Comparison of ENCODE assay signal across 16 cellular contexts in the genomic region with DNA sequence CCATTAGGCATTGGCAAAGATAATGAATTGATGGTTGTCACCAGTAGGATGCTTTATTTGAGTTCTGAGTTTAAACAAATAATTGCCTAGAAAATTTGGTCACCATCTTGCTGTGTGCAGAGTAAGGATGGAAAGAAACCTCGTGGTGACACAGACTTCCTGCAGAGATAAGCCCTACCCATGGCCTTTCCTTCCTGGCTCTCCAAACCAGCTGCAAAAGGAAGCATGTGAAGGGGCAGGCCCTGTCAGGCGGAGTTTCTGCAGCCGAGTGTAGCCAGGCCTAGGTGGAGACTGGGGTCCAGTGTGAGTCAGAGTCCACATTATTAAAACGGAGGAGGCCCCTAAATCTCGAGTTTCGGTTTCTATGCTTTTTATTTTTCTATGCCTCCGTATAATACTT.
DNase-seq lines count a peak whose midpoint lies in the region; ATAC-seq, FAIRE-seq and TF ChIP-seq lines count a peak whose summit lies in the region.
"Had no signal": no experiment of that assay in that cellular context is flagged by ENCODE, and none has a peak within 500 bp of the region (broad histone marks: within the 10 kb centered on the region; RNA-seq: fewer than 3 reads in every experiment).

No MANE protein-coding gene starts in this region.

- no peak overlapping the region for H2AFZ ChIP-seq in hepatocyte

- FAIRE-seq in small intestine (lab: Jason Lieb, UNC), result no peak
- FAIRE-seq: colon had no signal

- H3K36me3 ChIP-seq in left ventricle myocardium inferior (peaks cover 65% of the 10 kb centered on the region), small intestine (ENCODE audit: control insufficient read depth in 2 of 2, insufficient read depth in 2 of 2, low read length in 2 of 2) (peaks cover 3 to 15% of the 10 kb centered on the region in 2 donors), hepatocyte (replicated peaks; ENCODE audit: insufficient read depth, low read depth) (no peaks in the 10 kb centered on the region)

- CTCF ChIA-PET in activated CD4-positive, alpha-beta memory T cell treated with anti-CD3 and anti-CD28 coated beads for 36 hours (lab: Charles Lee), result interaction anchor here (0.7 to 1.4 kb wide), 3 partner anchors 12 to 210 kb away, joined by 3 to 4 read pairs (median 4); no protein-coding TSS in a partner anchor

- ATAC-seq in esophagus mucosa (no peak), GM18868 (IDR thresholded peaks at IDR 0.05; ENCODE audit: unreplicated experiment) (no peak)
- ATAC-seq: gastroesophageal sphincter, WTC11 had no signal

- H3K36me3 Mint-ChIP-seq in activated CD4-positive, alpha-beta memory T cell treated with anti-CD3 and anti-CD28 coated beads for 36 hours, result peaks cover 49% of the 10 kb centered on the region

- H3K4me2 ChIP-seq in hepatocyte, result no peak overlapping the region

- no peak overlapping the region for H3K4me3 Mint-ChIP-seq in activated CD4-positive, alpha-beta memory T cell treated with anti-CD3 and anti-CD28 coated beads for 36 hours
- H3K4me3 Mint-ChIP-seq: WTC11 had no signal

- peak overlapping the region; percentile 61 for H3K27ac ChIP-seq in left ventricle myocardium inferior (replicated peaks)
- H3K27ac ChIP-seq in small intestine (ENCODE audit: low read depth in 1 of 2, low read length in 1 of 2), result no peak overlapping the region
- H3K27ac ChIP-seq in hepatocyte, result no peak overlapping the region
- H3K27ac ChIP-seq: sigmoid colon, transverse colon had no signal

- no peak overlapping the region for H3K4me3 ChIP-seq in left ventricle myocardium inferior
- no peak overlapping the region for H3K4me3 ChIP-seq in small intestine (ENCODE audit: low read depth in 1 of 2, low read length in 2 of 2)
- no peak overlapping the region for H3K4me3 ChIP-seq in hepatocyte
- H3K4me3 ChIP-seq: gastroesophageal sphincter, MG63, sigmoid colon, transverse colon had no signal

- H3K79me2 ChIP-seq in hepatocyte, result peaks cover 56% of the 10 kb centered on the region

- intact Hi-C loops in activated CD4-positive, alpha-beta memory T cell treated with anti-CD3 and anti-CD28 coated beads for 36 hours (cut with micrococcal nuclease), result no loop called here
- intact Hi-C loops in left ventricle myocardium inferior (cut with micrococcal nuclease), result no loop called here

- 49 to 60% (median 51%) methylated on average over 7 of the region's 7 CpGs for WGBS in small intestine, 3 donors
- 80% methylated on average over 7 of the region's 7 CpGs for WGBS in hepatocyte (ENCODE audit: low lambda C conversion rate, missing lambda C conversion rate)

- H3K27ac Mint-ChIP-seq in activated CD4-positive, alpha-beta memory T cell treated with anti-CD3 and anti-CD28 coated beads for 36 hours, result no peak overlapping the region

- DNase-seq in activated effector memory CD4-positive, alpha-beta T cell treated with anti-CD3 and anti-CD28 coated beads, Interleukin-2, amount 50 U/mL, for 16 hours, result peak; percentile 70
- DNase-seq in activated effector memory CD4-positive, alpha-beta T cell treated with Interleukin-2 at 50 U/mL for 16 hours, result no peak
- DNase-seq in activated CD4-positive, alpha-beta memory T cell treated with anti-CD3 and anti-CD28 coated beads for 36 hours, result peak; percentile 30
- DNase-seq in left ventricle myocardium inferior, result no peak
- DNase-seq in small intestine, result peak; percentile 27
- no peak for DNase-seq in hepatocyte (ENCODE audit: low spot score)
- DNase-seq: ACHN, EL, MG63, sigmoid colon, transverse colon had no signal

- no peaks in the 10 kb centered on the region for H3K9me3 ChIP-seq in left ventricle myocardium inferior (replicated peaks)
- H3K9me3 ChIP-seq in small intestine (ENCODE audit: control insufficient read depth, low read depth), result no peaks in the 10 kb centered on the region
- no peaks in the 10 kb centered on the region for H3K9me3 ChIP-seq in hepatocyte (ENCODE audit: low read depth)
- H3K9me3 ChIP-seq: gastroesophageal sphincter, MG63, sigmoid colon, transverse colon had no signal

- H3K27me3 Mint-ChIP-seq in activated CD4-positive, alpha-beta memory T cell treated with anti-CD3 and anti-CD28 coated beads for 36 hours, result no peaks in the 10 kb centered on the region

- H3K27me3 ChIP-seq in left ventricle myocardium inferior (ENCODE audit: low read depth) (no peaks in the 10 kb centered on the region), small intestine (ENCODE audit: control insufficient read depth in 2 of 2, insufficient read depth in 2 of 2, low read length in 2 of 2) (no peaks in the 10 kb centered on the region), hepatocyte (no peaks in the 10 kb centered on the region)
- H3K27me3 ChIP-seq: gastroesophageal sphincter, MG63, sigmoid colon, transverse colon had no signal

- no peaks in the 10 kb centered on the region for H3K9me2 ChIP-seq in hepatocyte (replicated peaks; ENCODE audit: insufficient read depth)

- H3K4me1 Mint-ChIP-seq in activated CD4-positive, alpha-beta memory T cell treated with anti-CD3 and anti-CD28 coated beads for 36 hours (ENCODE audit: low read depth), result peaks cover 65% of the 10 kb centered on the region

- TF ChIP-seq CTCF in left ventricle myocardium inferior (IDR thresholded peaks at IDR 0.05; ENCODE audit: borderline replicate concordance) (no peak), hepatocyte (IDR thresholded peaks at IDR 0.05; ENCODE audit: poor library complexity) (no peak)

- peaks cover 6% of the 10 kb centered on the region for H4K20me1 ChIP-seq in hepatocyte (ENCODE audit: insufficient read depth, poor library complexity, severe bottlenecking)

- H3K9me3 Mint-ChIP-seq in activated CD4-positive, alpha-beta memory T cell treated with anti-CD3 and anti-CD28 coated beads for 36 hours, result no peaks in the 10 kb centered on the region

- peaks cover 49% of the 10 kb centered on the region for H3K4me1 ChIP-seq in left ventricle myocardium inferior
- peaks cover 3 to 12% of the 10 kb centered on the region in 2 donors for H3K4me1 ChIP-seq in small intestine (ENCODE audit: control insufficient read depth in 2 of 2, insufficient read depth in 1 of 2, low read depth in 1 of 2, low read length in 1 of 2)
- peaks cover 14% of the 10 kb centered on the region for H3K4me1 ChIP-seq in hepatocyte (ENCODE audit: insufficient read depth)

- POLR2A ChIA-PET in activated CD4-positive, alpha-beta memory T cell treated with anti-CD3 and anti-CD28 coated beads for 36 hours (lab: Charles Lee), result no interaction called here

Comparison
In these comparisons a context has a peak if more than half of its experiments do, and no peak if none do; other contexts are left out.
1. DNase-seq: peak in activated effector memory CD4-positive, alpha-beta T cell treated with anti-CD3 and anti-CD28 coated beads, Interleukin-2, amount 50 U/mL, for 16 hours (single experiment), activated CD4-positive, alpha-beta memory T cell treated with anti-CD3 and anti-CD28 coated beads for 36 hours (single experiment) and small intestine (single experiment); none in activated effector memory CD4-positive, alpha-beta T cell treated with Interleukin-2 at 50 U/mL for 16 hours (single experiment), left ventricle myocardium inferior (single experiment) and hepatocyte (single experiment).